9 cellular contexts compared by ENCODE assay signal in genomic region chr11:64804346-64805210, GRCh38. TPM values are rescaled to one million over a fixed set of nuclear protein-coding genes. Genes with fewer than 3 reads are reported as not detected.
A peak's percentile ranks its signal among the peaks of the same experiment; 100 is the strongest.
DNase-seq lines count a peak whose midpoint lies in the region; ATAC-seq, FAIRE-seq and TF ChIP-seq lines count a peak whose summit lies in the region.
"Had no signal": no experiment of that assay in that cellular context is flagged by ENCODE, and none has a peak within 500 bp of the region (broad histone marks: within the 10 kb centered on the region; RNA-seq: fewer than 3 reads in every experiment).

No MANE protein-coding gene starts in this region.

- no peaks in the 10 kb centered on the region for H4K20me1 ChIP-seq in IMR-90 (ENCODE audit: insufficient read depth, low read length)

- peaks cover 22% of the 10 kb centered on the region for H3K36me3 ChIP-seq in CD8-positive, alpha-beta T cell (ENCODE audit: insufficient read depth, low read length)
- H3K36me3 ChIP-seq in IMR-90 (ENCODE audit: control insufficient read depth, insufficient read depth, low read length), result peaks cover 27% of the 10 kb centered on the region

- no peak for ATAC-seq in CD8-positive, alpha-beta T cell
- ATAC-seq in IMR-90 (ENCODE audit: low read depth) (no peak), GM21526 (IDR thresholded peaks at IDR 0.05; ENCODE audit: low FRiP score, unreplicated experiment) (no peak), HG03565 (IDR thresholded peaks at IDR 0.05; ENCODE audit: unreplicated experiment) (no peak)
- ATAC-seq in natural killer cell treated with Interleukin-12 subunit alpha and Interleukin-12 subunit beta and Interleukin-15 and Interleukin-18, amount 100 ng/mL, for 72 hours, result no peak

- no peak overlapping the region for H3K9ac ChIP-seq in IMR-90 (ENCODE audit: low read depth, low read length)

- no peaks in the 10 kb centered on the region for H3K27me3 Mint-ChIP-seq in CD8-positive, alpha-beta T cell (ENCODE audit: low read depth)
- H3K27me3 Mint-ChIP-seq in MCF 10A (ENCODE audit: insufficient read depth, unreplicated experiment), result no peaks in the 10 kb centered on the region
- no peaks in the 10 kb centered on the region for H3K27me3 Mint-ChIP-seq in natural killer cell treated with Interleukin-12 subunit alpha and Interleukin-12 subunit beta and Interleukin-15 and Interleukin-18, amount 100 ng/mL, for 72 hours

- no peak overlapping the region for H2AFZ ChIP-seq in IMR-90 (replicated peaks; ENCODE audit: low read length, poor library complexity)

- no peak overlapping the region for H4K5ac ChIP-seq in IMR-90 (ENCODE audit: low read depth, low read length)

- H3K4me1 ChIP-seq in CD8-positive, alpha-beta T cell (ENCODE audit: insufficient read depth, low read length), result peaks cover 37% of the 10 kb centered on the region
- H3K4me1 ChIP-seq in IMR-90 (ENCODE audit: control insufficient read depth, insufficient read depth, low read length), result peaks cover 14% of the 10 kb centered on the region

- H3K4me1 Mint-ChIP-seq in CD8-positive, alpha-beta T cell (ENCODE audit: low read depth), result peaks cover 39% of the 10 kb centered on the region
- peaks cover 13% of the 10 kb centered on the region for H3K4me1 Mint-ChIP-seq in MCF 10A (ENCODE audit: insufficient read depth, unreplicated experiment)
- H3K4me1 Mint-ChIP-seq in natural killer cell treated with Interleukin-12 subunit alpha and Interleukin-12 subunit beta and Interleukin-15 and Interleukin-18, amount 100 ng/mL, for 72 hours (ENCODE audit: low read depth in 2 of 2), result peaks cover 18 to 19% of the 10 kb centered on the region in 2 donors

- no peak overlapping the region for H2BK15ac ChIP-seq in IMR-90 (ENCODE audit: low read depth, low read length)

- H2AK9ac ChIP-seq in IMR-90 (replicated peaks; ENCODE audit: low read depth, low read length, poor library complexity), result peak overlapping the region; percentile 52

- WGBS in IMR-90 (ENCODE audit: extremely low coverage in 2 of 2, insufficient read length in 1 of 2), 2 experiments, result 94% methylated on average over 16 of the region's 41 CpGs; no CpG with 5 or more reads in 1 of the 2 experiments

- no peak overlapping the region for H3K27ac Mint-ChIP-seq in CD8-positive, alpha-beta T cell
- H3K27ac Mint-ChIP-seq in MCF 10A (ENCODE audit: low read depth, unreplicated experiment), result peak overlapping the region; percentile 81
- peak overlapping the region in 1 of 2 donors; percentile 92 for H3K27ac Mint-ChIP-seq in natural killer cell treated with Interleukin-12 subunit alpha and Interleukin-12 subunit beta and Interleukin-15 and Interleukin-18, amount 100 ng/mL, for 72 hours

- H3K4me3 ChIP-seq in CD8-positive, alpha-beta T cell (ENCODE audit: low read depth, low read length), result no peak overlapping the region
- no peak overlapping the region for H3K4me3 ChIP-seq in IMR-90 (ENCODE audit: insufficient read depth, low read depth, low read length)

- no peak overlapping the region for H3K23ac ChIP-seq in IMR-90 (ENCODE audit: low read depth, low read length)

- no peak for TF ChIP-seq POLR2A in IMR-90 (IDR thresholded peaks at IDR 0.05; ENCODE audit: low read depth, low read length)
- no peak for TF ChIP-seq POLR2A in H54 (IDR thresholded peaks at IDR 0.05; ENCODE audit: low read depth, low read length)

- H2BK20ac ChIP-seq in IMR-90 (ENCODE audit: low read depth, low read length), result no peak overlapping the region

- no peak overlapping the region for H3K18ac ChIP-seq in IMR-90 (ENCODE audit: low read depth, low read length)

- no peak overlapping the region for H3K14ac ChIP-seq in IMR-90 (replicated peaks; ENCODE audit: low read depth, low read length)

- no peak overlapping the region for H4K8ac ChIP-seq in IMR-90 (ENCODE audit: low read depth in 2 of 2, low read length in 2 of 2)

- intact Hi-C loops in CD8-positive, alpha-beta T cell (cut with DNase I, micrococcal nuclease), result no loop called here
- intact Hi-C loops in IMR-90 (cut with micrococcal nuclease), result no loop called here
- intact Hi-C loops in MCF 10A (cut with micrococcal nuclease), result no loop called here

- H3K27me3 ChIP-seq in CD8-positive, alpha-beta T cell (ENCODE audit: insufficient read depth, low read length), result no peaks in the 10 kb centered on the region
- no peaks in the 10 kb centered on the region for H3K27me3 ChIP-seq in IMR-90 (ENCODE audit: control insufficient read depth, insufficient read depth, low read length)

- no peak overlapping the region for H3K56ac ChIP-seq in IMR-90 (ENCODE audit: extremely low read depth, insufficient read depth, low read length)

- peak overlapping the region; percentile 83 for H3K4me3 Mint-ChIP-seq in CD8-positive, alpha-beta T cell
- peak overlapping the region; percentile 88 for H3K4me3 Mint-ChIP-seq in MCF 10A (ENCODE audit: unreplicated experiment)
- peak overlapping the region; percentile 92 for H3K4me3 Mint-ChIP-seq in natural killer cell treated with Interleukin-12 subunit alpha and Interleukin-12 subunit beta and Interleukin-15 and Interleukin-18, amount 100 ng/mL, for 72 hours

- H2AK5ac ChIP-seq in IMR-90 (ENCODE audit: low read depth, low read length), result no peak overlapping the region

- in situ Hi-C loops in IMR-90 (cut with MboI; ENCODE audit: low sequenced_read_pairs), result no loop called here

- FAIRE-seq in H54 (lab: Jason Lieb, UNC), result no peak

- no peak for TF ChIP-seq RAD21 in IMR-90 (IDR thresholded peaks at IDR 0.05; ENCODE audit: low read length)

- H3K79me1 ChIP-seq in IMR-90 (ENCODE audit: low read depth in 1 of 2, low read length in 2 of 2), result peaks cover 4 to 40% of the 10 kb centered on the region in 2 experiments; a peak in 3 of 4 replicates

- TF ChIP-seq CTCF in CD8-positive, alpha-beta T cell (IDR thresholded peaks at IDR 0.05), result no peak
- TF ChIP-seq CTCF in IMR-90 (conservative IDR thresholded peaks at IDR 0.05; ENCODE audit: low read depth, low read length) (no peak), MCF 10A (IDR thresholded peaks at IDR 0.05; ENCODE audit: unreplicated experiment) (no peak)

- CTCF ChIA-PET in CD8-positive, alpha-beta T cell (lab: Charles Lee), result interaction anchor here (1.0 to 2.1 kb wide), 5 partner anchors 23 to 83 kb away, joined by 3 to 9 read pairs (median 5); partner anchors contain the start of gene RASGRP2
- CTCF ChIA-PET in IMR-90 (lab: Yijun Ruan, JAX) (interaction anchor here (0.6 to 1.0 kb wide), 2 partner anchors 22 to 552 kb away, joined by 3 to 6 read pairs; no protein-coding TSS in a partner anchor), MCF 10A (lab: Yijun Ruan, JAX) (interaction anchor here (0.7 to 1.5 kb wide), 4 partner anchors 37 to 202 kb away, joined by 3 to 7 read pairs (median 4); no protein-coding TSS in a partner anchor)

- H3K9me1 ChIP-seq in IMR-90 (ENCODE audit: insufficient read depth, low read length), result peaks cover 21% of the 10 kb centered on the region

- no peaks in the 10 kb centered on the region for H3K9me3 ChIP-seq in CD8-positive, alpha-beta T cell (ENCODE audit: low read length)
- H3K9me3 ChIP-seq in IMR-90 (ENCODE audit: control insufficient read depth, insufficient read depth, low read length), result no peaks in the 10 kb centered on the region

- no peak overlapping the region for H3K4me2 ChIP-seq in IMR-90 (ENCODE audit: low read depth, low read length)

- POLR2A ChIA-PET in CD8-positive, alpha-beta T cell (lab: Charles Lee), result interaction anchor here (0.7 kb wide), 1 partner anchor 41 kb away, joined by 4 read pairs; no protein-coding TSS in a partner anchor
- POLR2A ChIA-PET in IMR-90 (lab: Charles Lee; ENCODE audit: unreplicated experiment), result no interaction called here
- POLR2A ChIA-PET in MCF 10A (lab: Yijun Ruan, JAX), result interaction anchor here (0.7 to 2.4 kb wide), 9 partner anchors 10 to 81 kb away, joined by 3 to 9 read pairs (median 5); partner anchors contain the start of gene SF1

- H3K4ac ChIP-seq in IMR-90 (ENCODE audit: low read depth, low read length), result no peak overlapping the region

- H3K36me3 Mint-ChIP-seq in CD8-positive, alpha-beta T cell, result peaks cover 41% of the 10 kb centered on the region
- peaks cover 25% of the 10 kb centered on the region for H3K36me3 Mint-ChIP-seq in MCF 10A (ENCODE audit: insufficient read depth, unreplicated experiment)
- no peaks in the 10 kb centered on the region for H3K36me3 Mint-ChIP-seq in natural killer cell treated with Interleukin-12 subunit alpha and Interleukin-12 subunit beta and Interleukin-15 and Interleukin-18, amount 100 ng/mL, for 72 hours

- H2BK120ac ChIP-seq in IMR-90 (ENCODE audit: low read depth, low read length), result no peak overlapping the region

- no peak for DNase-seq in CD8-positive, alpha-beta T cell
- DNase-seq in IMR-90, result no peak
- no peak for DNase-seq in MCF 10A (ENCODE audit: unreplicated experiment)
- DNase-seq in natural killer cell treated with Interleukin-12 subunit alpha and Interleukin-12 subunit beta and Interleukin-15 and Interleukin-18, amount 100 ng/mL, for 72 hours (ENCODE audit: low spot score), result peak; percentile 37
- DNase-seq in kidney tubule cell (ENCODE audit: low spot score), result no peak
- no peak for DNase-seq in H54 (ENCODE audit: insufficient read length, low spot score)
- DNase-seq: head of caudate nucleus had no signal

- H2BK5ac ChIP-seq in IMR-90 (ENCODE audit: low read depth, low read length, poor library complexity, severe bottlenecking), result no peak overlapping the region

- dilution Hi-C loops in IMR-90 (cut with HindIII; ENCODE audit: low sequenced_read_pairs, unreplicated experiment), result no loop called here

- H3K9me3 Mint-ChIP-seq in CD8-positive, alpha-beta T cell, result no peaks in the 10 kb centered on the region
- no peaks in the 10 kb centered on the region for H3K9me3 Mint-ChIP-seq in MCF 10A (ENCODE audit: unreplicated experiment)
- no peaks in the 10 kb centered on the region for H3K9me3 Mint-ChIP-seq in natural killer cell treated with Interleukin-12 subunit alpha and Interleukin-12 subunit beta and Interleukin-15 and Interleukin-18, amount 100 ng/mL, for 72 hours

- BruUV-seq in IMR-90 (replicated peaks; lab: Mats Ljungman, UMichigan) (no TSS peak), MCF 10A (replicated peaks; lab: Mats Ljungman, UMichigan) (no TSS peak)

- H3K27ac ChIP-seq in CD8-positive, alpha-beta T cell (ENCODE audit: low read depth, low read length), result no peak overlapping the region
- no peak overlapping the region for H3K27ac ChIP-seq in IMR-90 (ENCODE audit: insufficient read depth, low read length)

- no peak overlapping the region for H4K91ac ChIP-seq in IMR-90 (ENCODE audit: insufficient read depth, low read depth, low read length)

RNA-seq across cellular contexts. Expression of gene MAP4K2, which starts 1.6 kb away (rescaled TPM):
- total RNA-seq in CD8-positive, alpha-beta T cell, result 10 to 100 TPM; 56.2 to 60.1 TPM
- total RNA-seq in IMR-90 (2012; rRNA removed) (9.2 and 11.7 TPM in 2 replicates), MCF 10A (2022) (4.9 and 6.8 TPM in 2 replicates)
- polyA plus RNA-seq in IMR-90 (2012; rRNA removed), result 16.6 and 22.2 TPM in 2 replicates
- polyA plus RNA-seq in IMR-90 (2012; cell fraction: cytosol; rRNA removed), result 18.8 and 24.1 TPM in 2 replicates
- polyA plus RNA-seq in IMR-90 (2012; cell fraction: nucleus; rRNA removed; ENCODE audit: low replicate concordance), result 41.7 and 95.5 TPM in 2 replicates
- total RNA-seq in natural killer cell treated with Interleukin-12 subunit alpha and Interleukin-12 subunit beta and Interleukin-15 and Interleukin-18, amount 100 ng/mL, for 72 hours, result 10 to 100 TPM; 17.6 to 47.1 TPM

RNA-seq across cellular contexts. Expression of gene MEN1, which starts 5.8 kb away (rescaled TPM):
- 10 to 100 TPM; 17.6 to 19.1 TPM for total RNA-seq in CD8-positive, alpha-beta T cell
- total RNA-seq in IMR-90 (2012; rRNA removed) (8.8 and 9.4 TPM in 2 replicates), MCF 10A (2022) (29.2 and 33.1 TPM in 2 replicates)
- 35.7 and 44.7 TPM in 2 replicates for polyA plus RNA-seq in IMR-90 (2012; rRNA removed)
- 18.9 and 33.6 TPM in 2 replicates for polyA plus RNA-seq in IMR-90 (2012; cell fraction: cytosol; rRNA removed)
- 65.7 and 129 TPM in 2 replicates for polyA plus RNA-seq in IMR-90 (2012; cell fraction: nucleus; rRNA removed; ENCODE audit: low replicate concordance)
- total RNA-seq in natural killer cell treated with Interleukin-12 subunit alpha and Interleukin-12 subunit beta and Interleukin-15 and Interleukin-18, amount 100 ng/mL, for 72 hours, result 10 to 100 TPM; 32.6 to 53.5 TPM

RNA-seq across cellular contexts. Expression of gene SF1, which starts 26.2 kb away (rescaled TPM):
- total RNA-seq in CD8-positive, alpha-beta T cell, result 1,000 to 10,000 TPM; 1,574 to 1,625 TPM
- total RNA-seq in IMR-90 (2012; rRNA removed), result 56.8 and 76.1 TPM in 2 replicates
- 75.0 and 88.0 TPM in 2 replicates for polyA plus RNA-seq in IMR-90 (2012; rRNA removed)
- polyA plus RNA-seq in IMR-90 (2012; cell fraction: cytosol; rRNA removed), result 103 and 112 TPM in 2 replicates
- 263 and 388 TPM in 2 replicates for polyA plus RNA-seq in IMR-90 (2012; cell fraction: nucleus; rRNA removed; ENCODE audit: low replicate concordance)
- total RNA-seq in MCF 10A (2022), result 446 and 503 TPM in 2 replicates
- total RNA-seq in natural killer cell treated with Interleukin-12 subunit alpha and Interleukin-12 subunit beta and Interleukin-15 and Interleukin-18, amount 100 ng/mL, for 72 hours, result 100 to 1,000 TPM; 376 to 425 TPM

RNA-seq across cellular contexts. Expression of gene CDC42BPG, which starts 39.9 kb away (rescaled TPM):
- total RNA-seq in CD8-positive, alpha-beta T cell, result 1 to 10 TPM; 6.5 to 7.9 TPM
- under 0.01 TPM in 2 replicates for total RNA-seq in IMR-90 (2012; rRNA removed)
- 0.10 and 0.12 TPM in 2 replicates for polyA plus RNA-seq in IMR-90 (2012; rRNA removed)
- polyA plus RNA-seq in IMR-90 (2012; cell fraction: cytosol; rRNA removed), result 0.04 and 0.12 TPM in 2 replicates
- 0.50 and 0.59 TPM in 2 replicates for polyA plus RNA-seq in IMR-90 (2012; cell fraction: nucleus; rRNA removed; ENCODE audit: low replicate concordance)
- 3.0 and 3.7 TPM in 2 replicates for total RNA-seq in MCF 10A (2022)
- total RNA-seq in natural killer cell treated with Interleukin-12 subunit alpha and Interleukin-12 subunit beta and Interleukin-15 and Interleukin-18, amount 100 ng/mL, for 72 hours, result 1 to 10 TPM in 1 of 2 donors, under 1 TPM in 1; 0.59 to 1.9 TPM

RNA-seq across cellular contexts. Expression of gene PYGM, which starts 44.8 kb away (rescaled TPM):
- total RNA-seq in CD8-positive, alpha-beta T cell, result 1 to 10 TPM; 4.7 to 5.5 TPM
- under 0.01 and 0.18 TPM in 2 replicates for total RNA-seq in IMR-90 (2012; rRNA removed)
- polyA plus RNA-seq in IMR-90 (2012; rRNA removed), result 0.21 and 0.46 TPM in 2 replicates
- 0.08 and 0.31 TPM in 2 replicates for polyA plus RNA-seq in IMR-90 (2012; cell fraction: cytosol; rRNA removed)
- polyA plus RNA-seq in IMR-90 (2012; cell fraction: nucleus; rRNA removed; ENCODE audit: low replicate concordance), result 0.58 and 0.64 TPM in 2 replicates
- total RNA-seq in MCF 10A (2022), result 0.09 and 0.10 TPM in 2 replicates
- 1 to 10 TPM; 4.7 to 5.6 TPM for total RNA-seq in natural killer cell treated with Interleukin-12 subunit alpha and Interleukin-12 subunit beta and Interleukin-15 and Interleukin-18, amount 100 ng/mL, for 72 hours
